ENCODE assay signal across 1 cellular context in genomic region chr3:46917257-46917656, GRCh38.
TF ChIP-seq lines count a peak whose summit lies in the region.

No MANE protein-coding gene starts in this region.

TF ChIP-seq in GM12878, 131 proteins besides CTCF, POLR2A, EP300 and RAD21:
- TF ChIP-seq NFIC (IDR thresholded peaks at IDR 0.05; ENCODE audit: low read depth, low read length) (no peak), CBX3 (IDR thresholded peaks at IDR 0.05; ENCODE audit: borderline replicate concordance, low read depth) (no peak), MEF2A (IDR thresholded peaks at IDR 0.05; ENCODE audit: insufficient read depth, low read depth, low read length) (no peak), PML (IDR thresholded peaks at IDR 0.05; ENCODE audit: low read length) (no peak), MTA3 (IDR thresholded peaks at IDR 0.05; ENCODE audit: borderline replicate concordance, low read length) (no peak), ZBTB4 (CRISPR knock-in tag; IDR thresholded peaks at IDR 0.05) (no peak), BCL3 (IDR thresholded peaks at IDR 0.05; ENCODE audit: borderline replicate concordance, insufficient read depth, low read depth, low read length, poor library complexity, severe bottlenecking) (no peak), NR2F1 (conservative IDR thresholded peaks at IDR 0.05) (no peak), ZNF384 (IDR thresholded peaks at IDR 0.05; ENCODE audit: borderline replicate concordance, low read depth, low read length) (no peak), TCF7 (IDR thresholded peaks at IDR 0.05; ENCODE audit: borderline replicate concordance) (no peak), CBX5 (IDR thresholded peaks at IDR 0.05; ENCODE audit: low read depth) (no peak), IRF3 (IDR thresholded peaks at IDR 0.05) (no peak), ELK1 (IDR thresholded peaks at IDR 0.05; ENCODE audit: low read depth, low read length) (no peak), ZNF24 (IDR thresholded peaks at IDR 0.05) (no peak)
